13 cellular contexts compared by ENCODE assay signal in the genomic region with DNA sequence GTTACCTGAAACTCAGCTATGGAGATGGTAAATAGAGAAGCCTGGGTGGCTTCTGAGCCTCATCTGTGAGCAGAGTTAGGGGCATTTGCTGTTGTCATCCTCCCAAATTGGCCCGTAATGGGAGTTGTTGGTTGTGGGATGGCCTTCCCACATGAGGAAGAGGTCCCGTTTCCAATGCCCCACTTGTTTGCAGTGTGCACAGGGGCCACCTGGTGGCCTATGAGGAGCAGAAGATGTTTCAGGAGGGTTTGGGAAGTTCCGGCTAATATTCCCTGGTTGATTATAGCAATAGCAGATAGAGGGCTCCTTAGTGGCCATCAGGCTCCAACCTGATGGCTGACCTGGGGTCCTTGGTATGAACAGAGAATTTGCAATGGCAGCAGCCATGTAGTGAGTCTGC.
DNase-seq lines count a peak whose midpoint lies in the region; ATAC-seq and TF ChIP-seq lines count a peak whose summit lies in the region.
"Had no signal": no experiment of that assay in that cellular context is flagged by ENCODE, and none has a peak within 500 bp of the region (broad histone marks: within the 10 kb centered on the region; RNA-seq: fewer than 3 reads in every experiment).

No MANE protein-coding gene starts in this region.

- H3K9ac ChIP-seq in SU-DHL-6 (ENCODE audit: low read length): no peak overlapping the region

- H3K79me2 ChIP-seq in SU-DHL-6 (ENCODE audit: insufficient read depth, low read length): no peaks in the 10 kb centered on the region

- no peak overlapping the region for H3K27ac ChIP-seq in SU-DHL-6 (ENCODE audit: low read depth, low read length)
- H3K27ac ChIP-seq: breast epithelium, psoas muscle had no signal

- no peaks in the 10 kb centered on the region for H3K36me3 ChIP-seq in SU-DHL-6 (ENCODE audit: low read length)
- H3K36me3 ChIP-seq: breast epithelium had no signal

- H3K4me2 ChIP-seq in SU-DHL-6 (ENCODE audit: low read depth, low read length, poor library complexity, severe bottlenecking): no peak overlapping the region

- no peaks in the 10 kb centered on the region for H3K9me2 ChIP-seq in SU-DHL-6 (replicated peaks; ENCODE audit: insufficient read depth, low read length)

- no peaks in the 10 kb centered on the region; the same call in 1 of the 2 replicates for H3K9me3 ChIP-seq in SU-DHL-6 (ENCODE audit: insufficient read depth, low read length)
- H3K9me3 ChIP-seq: breast epithelium, psoas muscle had no signal

- no peak for ATAC-seq in HG02870 (IDR thresholded peaks at IDR 0.05; ENCODE audit: unreplicated experiment)
- ATAC-seq in HG03378 (IDR thresholded peaks at IDR 0.05; ENCODE audit: unreplicated experiment): no peak
- ATAC-seq: CD8-positive, alpha-beta T cell; psoas muscle had no signal

- no peaks in the 10 kb centered on the region for H3F3A ChIP-seq in SU-DHL-6 (ENCODE audit: insufficient read depth)

- TF ChIP-seq CTCF in AG09309 (IDR thresholded peaks at IDR 0.05; ENCODE audit: control insufficient read depth, insufficient read depth, low read depth, low read length, missing control alignments) (peak; percentile 52), SU-DHL-6 (IDR thresholded peaks at IDR 0.05; ENCODE audit: insufficient read depth, low read length, poor library complexity, severe bottlenecking) (peak; percentile 12)

- no peaks in the 10 kb centered on the region for H3K27me3 ChIP-seq in SU-DHL-6 (ENCODE audit: low read length)
- H3K27me3 ChIP-seq: breast epithelium had no signal

- peak overlapping the region; percentile 66 for H2AFZ ChIP-seq in SU-DHL-6 (ENCODE audit: low read depth, low read length, severe bottlenecking)

- H4K20me1 ChIP-seq in SU-DHL-6 (ENCODE audit: low read depth, low read length): no peaks in the 10 kb centered on the region

- H3K4me3 ChIP-seq in AG09309 (ENCODE audit: control insufficient read depth, low read depth, low read length) (no peak overlapping the region), SU-DHL-6 (ENCODE audit: insufficient read depth, low read length, poor library complexity, severe bottlenecking) (no peak overlapping the region)
- H3K4me3 ChIP-seq: breast epithelium, psoas muscle had no signal

- no peak for DNase-seq in AG09309 (ENCODE audit: low read depth)
- peak; percentile 26 for DNase-seq in H4 (ENCODE audit: low spot score)
- DNase-seq in iPS DF 19.7 (ENCODE audit: low read depth, low spot score): peak; percentile 7
- DNase-seq in effector CD4-positive, alpha-beta T cell: no peak
- no peak for DNase-seq in activated effector memory CD4-positive, alpha-beta T cell treated with Interleukin-2 at 50 U/mL for 16 hours
- DNase-seq: activated T-cell treated with anti-CD3 and anti-CD28 coated beads for 4 hours; CD8-positive, alpha-beta T cell; NCI-H146; psoas muscle had no signal

Comparison
In these comparisons a context has a peak if more than half of its experiments do, and no peak if none do; other contexts are left out.
1. DNase-seq: peak in H4 (single experiment) and iPS DF 19.7 (single experiment); none in AG09309 (single experiment), effector CD4-positive, alpha-beta T cell (single experiment) and activated effector memory CD4-positive, alpha-beta T cell treated with Interleukin-2 at 50 U/mL for 16 hours (single experiment).